Comparison of ENCODE assay signal across 16 cellular contexts in the genomic region with DNA sequence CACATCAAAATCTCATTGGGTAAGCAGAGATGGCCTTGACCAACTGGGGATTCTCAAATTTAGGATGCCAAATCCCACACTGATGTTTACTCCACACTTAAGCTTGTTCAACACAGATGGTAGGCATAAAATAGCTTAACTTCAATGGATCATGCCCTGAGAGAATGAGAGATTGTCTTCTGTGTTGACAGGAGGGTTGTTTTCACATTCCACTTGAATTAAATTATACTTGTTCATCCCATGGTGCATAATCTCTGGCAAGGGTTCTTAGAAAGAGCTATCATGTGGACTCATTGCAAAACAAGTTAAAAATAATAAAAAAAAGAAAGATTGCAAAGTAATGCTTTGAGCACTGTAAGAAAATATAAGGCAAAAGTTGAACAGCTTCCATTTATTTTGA.
"Had no signal": no experiment of that assay in that cellular context is flagged by ENCODE, and none has a peak within 500 bp of the region (broad histone marks: within the 10 kb centered on the region; RNA-seq: fewer than 3 reads in every experiment).

No MANE protein-coding gene starts in this region.

- H3K4me1 ChIP-seq: left lung, lower lobe of right lung, neural progenitor cell, right atrium auricular region, suprapubic skin, thyroid gland had no signal

- ATAC-seq: left lung; lower lobe of right lung; natural killer cell treated with Interleukin-12 subunit alpha and Interleukin-12 subunit beta and Interleukin-15 and Interleukin-18, amount 100 ng/mL, for 72 hours; stimulated activated naive CD8-positive, alpha-beta T cell treated with anti-CD3 and anti-CD28 coated beads, Interleukin-15, Interleukin-2, amounts not matched to agents 100 U/mL and 50 U/mL, for 24 hours had no signal

- H3K36me3 ChIP-seq: left lung, neural progenitor cell, ovary, right atrium auricular region, suprapubic skin, thyroid gland had no signal

- H3K4me3 ChIP-seq: left lung, lower lobe of right lung, neural progenitor cell, ovary, right atrium auricular region, smooth muscle cell, suprapubic skin, thyroid gland had no signal

- H3K9me3 ChIP-seq: left lung, lower lobe of right lung, ovary, right atrium auricular region, suprapubic skin, thyroid gland had no signal

- H3K27ac ChIP-seq: left lung, lower lobe of right lung, neural progenitor cell, ovary, right atrium auricular region, suprapubic skin, thyroid gland had no signal

- H3K27me3 ChIP-seq: left lung, neural progenitor cell, ovary, right atrium auricular region, suprapubic skin, thyroid gland had no signal

- DNase-seq: erythroblast; foreskin melanocyte; immature natural killer cell; left lung; lower lobe of right lung; midbrain; nucleus accumbens; ovary; stimulated activated CD4-positive, alpha-beta T cell treated with anti-CD3 and anti-CD28 coated beads, Interleukin-2, amount 100 ng/mL, for 48 hours; stimulated activated naive CD8-positive, alpha-beta T cell treated with anti-CD3 and anti-CD28 coated beads, Interleukin-15, Interleukin-2, amounts not matched to agents 100 U/mL and 50 U/mL, for 24 hours; thyroid gland had no signal
